In the genomic region with DNA sequence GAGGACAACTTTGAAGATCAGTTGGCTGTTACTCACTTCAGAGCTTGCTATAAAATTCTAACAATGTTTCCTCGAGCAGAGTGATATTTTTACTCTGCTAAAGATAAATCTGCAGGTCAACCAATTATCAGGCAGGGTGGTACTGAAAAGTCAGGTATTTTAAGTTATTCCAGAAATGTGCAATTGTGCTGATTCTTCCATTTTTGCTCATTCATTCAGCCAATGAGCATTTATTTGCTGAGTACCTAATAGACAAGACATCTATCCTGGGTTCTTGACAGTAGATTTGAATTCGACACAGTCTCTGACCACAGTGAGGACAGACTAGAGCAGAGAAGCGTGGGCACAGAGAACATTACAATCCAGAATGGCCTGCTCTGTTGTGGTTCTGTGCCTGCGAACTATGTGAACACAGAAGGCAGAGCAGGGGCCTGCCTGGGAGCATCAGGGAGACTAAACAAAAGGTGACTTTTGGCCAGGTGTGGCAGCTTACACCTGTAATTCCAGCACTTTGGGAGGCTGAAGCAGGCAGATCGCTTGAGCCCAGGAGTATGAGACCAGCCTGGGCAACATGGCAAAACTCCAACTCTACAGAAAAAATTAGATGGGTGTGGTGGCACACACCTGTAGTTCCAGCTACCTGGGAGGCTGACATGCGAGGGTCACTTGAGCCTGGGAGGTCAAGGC, we compare ENCODE assay signal across 25 cellular contexts. TPM values are rescaled to one million over a fixed set of nuclear protein-coding genes. Genes with fewer than 3 reads are reported as not detected.
A peak's percentile ranks its signal among the peaks of the same experiment; 100 is the strongest.
DNase-seq lines count a peak whose midpoint lies in the region; ATAC-seq and TF ChIP-seq lines count a peak whose summit lies in the region.
"Had no signal": no experiment of that assay in that cellular context is flagged by ENCODE, and none has a peak within 500 bp of the region (broad histone marks: within the 10 kb centered on the region; RNA-seq: fewer than 3 reads in every experiment).

No MANE protein-coding gene starts in this region.

- no peak overlapping the region for H3K27ac ChIP-seq in trophoblast cell (ENCODE audit: low read depth, low read length)
- no peak overlapping the region for H3K27ac ChIP-seq in osteoblast (ENCODE audit: low read depth, low read length)

- H2BK12ac ChIP-seq in trophoblast cell (ENCODE audit: low read length), result no peak overlapping the region

- DNase-seq in T-helper 17 cell (no peak), trophoblast cell (peak in 1 of 2 donors; percentile 66), type B pancreatic cell (ENCODE audit: extremely low spot score, unreplicated experiment) (no peak), NOMO-1 treated with DMSO at 0.1 percent for 48 hours (lab: John Stamatoyannopoulos, UW; ENCODE audit: unreplicated experiment) (no peak), GM20000 (ENCODE audit: low spot score) (no peak), osteoblast (ENCODE audit: insufficient read length, low spot score, missing footprints) (no peak)
- no peak for DNase-seq in effector memory CD8-positive, alpha-beta T cell
- DNase-seq: ACHN; BE2C; C1 segment of cervical spinal cord; CD4-positive, CD25-positive, alpha-beta regulatory T cell; CD8-positive, alpha-beta memory T cell; COR-L47; DMS 273 treated with DMSO at 0.1 percent for 48 hours; DMS53; DND-41; EL; GOT3; H7; HFFc6 had no signal

- H3K14ac ChIP-seq in trophoblast cell (ENCODE audit: low read length), result no peak overlapping the region

- H3K79me1 ChIP-seq in trophoblast cell (ENCODE audit: low read length), result no peaks in the 10 kb centered on the region

- H3K36me3 Mint-ChIP-seq in T-helper 17 cell (ENCODE audit: low read depth) (peaks cover 17% of the 10 kb centered on the region), type B pancreatic cell (peaks cover 37% of the 10 kb centered on the region)
- peaks cover 49% of the 10 kb centered on the region for H3K36me3 Mint-ChIP-seq in effector memory CD8-positive, alpha-beta T cell (ENCODE audit: insufficient read depth)

- no peaks in the 10 kb centered on the region for H3K9me3 ChIP-seq in T-helper 17 cell (ENCODE audit: control insufficient read depth, low read length, poor library complexity, severe bottlenecking)
- H3K9me3 ChIP-seq in trophoblast cell (ENCODE audit: insufficient read depth, low read depth, low read length), result no peaks in the 10 kb centered on the region
- H3K9me3 ChIP-seq in osteoblast (ENCODE audit: low read depth, low read length), result no peaks in the 10 kb centered on the region
- H3K9me3 ChIP-seq: BE2C had no signal

- H3K9ac ChIP-seq in trophoblast cell (ENCODE audit: low read length), result peak overlapping the region; percentile 40

- H3K27ac Mint-ChIP-seq in T-helper 17 cell (peak overlapping the region; percentile 67), type B pancreatic cell (peak overlapping the region; percentile 58)
- H3K27ac Mint-ChIP-seq in effector memory CD8-positive, alpha-beta T cell, result peak overlapping the region; percentile 55 to 62
- H3K27ac Mint-ChIP-seq: HFFc6, IgD-negative memory B cell had no signal

- H3K4me2 ChIP-seq in trophoblast cell (ENCODE audit: low read length) (no peak overlapping the region), osteoblast (ENCODE audit: insufficient read depth, low read length) (no peak overlapping the region)

- H2AFZ ChIP-seq in trophoblast cell (ENCODE audit: insufficient read depth, low read length, poor library complexity) (no peak overlapping the region), osteoblast (ENCODE audit: low read length) (no peak overlapping the region)

- ATAC-seq in T-helper 17 cell, result no peak
- no peak for ATAC-seq in effector memory CD8-positive, alpha-beta T cell (replicated peaks)
- ATAC-seq: GM12878, HCT116 had no signal

- H4K91ac ChIP-seq in trophoblast cell (ENCODE audit: low read depth, low read length), result no peak overlapping the region

- H3K4me1 ChIP-seq in trophoblast cell (ENCODE audit: control insufficient read depth in 1 of 2, insufficient read depth in 2 of 2, low read length in 2 of 2) (no peaks in the 10 kb centered on the region), osteoblast (ENCODE audit: insufficient read depth, low read length) (no peaks in the 10 kb centered on the region)
- H3K4me1 ChIP-seq: BE2C had no signal

- H2BK5ac ChIP-seq in trophoblast cell (ENCODE audit: low read depth, low read length, poor library complexity), result no peak overlapping the region

- H3K36me3 ChIP-seq in trophoblast cell (ENCODE audit: control insufficient read depth in 1 of 2, insufficient read depth in 2 of 2, low read length in 2 of 2), result peaks cover 5 to 10% of the 10 kb centered on the region in 2 experiments
- peaks cover 60% of the 10 kb centered on the region for H3K36me3 ChIP-seq in osteoblast (ENCODE audit: insufficient read depth, low read length)
- H3K36me3 ChIP-seq: BE2C had no signal

- H4K20me1 ChIP-seq in osteoblast (ENCODE audit: insufficient read depth, low read length), result no peaks in the 10 kb centered on the region

- no peak overlapping the region for H2AK5ac ChIP-seq in trophoblast cell (ENCODE audit: low read length)

- WGBS in trophoblast cell (ENCODE audit: extremely low coverage, insufficient coverage, insufficient read length), result no CpG with 5 or more reads among the region's 6 CpGs

- H3K18ac ChIP-seq in trophoblast cell (ENCODE audit: low read length), result no peak overlapping the region

- H3K79me2 ChIP-seq in trophoblast cell (ENCODE audit: control insufficient read depth, insufficient read depth, low read length, poor library complexity) (no peaks in the 10 kb centered on the region), osteoblast (ENCODE audit: insufficient read depth, low read length) (no peaks in the 10 kb centered on the region)

- H3K4me1 Mint-ChIP-seq in T-helper 17 cell (peaks cover 8% of the 10 kb centered on the region), type B pancreatic cell (ENCODE audit: unreplicated experiment) (peaks cover 16% of the 10 kb centered on the region)
- peaks cover 0 to 3% of the 10 kb centered on the region in 2 donors for H3K4me1 Mint-ChIP-seq in effector memory CD8-positive, alpha-beta T cell (ENCODE audit: low read depth in 2 of 2)

- no peak for TF ChIP-seq CTCF in type B pancreatic cell (conservative IDR thresholded peaks at IDR 0.05)
- no peak for TF ChIP-seq CTCF in GM20000 (IDR thresholded peaks at IDR 0.05; ENCODE audit: extremely low read depth, missing control alignments)
- TF ChIP-seq CTCF in osteoblast (IDR thresholded peaks at IDR 0.05; ENCODE audit: extremely low read depth, low read depth, low read length), result no peak

- H3K27me3 Mint-ChIP-seq in T-helper 17 cell, result no peaks in the 10 kb centered on the region
- H3K27me3 Mint-ChIP-seq in effector memory CD8-positive, alpha-beta T cell, result no peaks in the 10 kb centered on the region
- H3K27me3 Mint-ChIP-seq in type B pancreatic cell, result no peaks in the 10 kb centered on the region
- H3K27me3 Mint-ChIP-seq: CD4-positive, CD25-positive, alpha-beta regulatory T cell; CD8-positive, alpha-beta memory T cell; IgD-negative memory B cell had no signal

- no peak overlapping the region for H4K12ac ChIP-seq in trophoblast cell (ENCODE audit: low read depth, low read length)

- H3K4me3 Mint-ChIP-seq in T-helper 17 cell (no peak overlapping the region), type B pancreatic cell (no peak overlapping the region)
- no peak overlapping the region for H3K4me3 Mint-ChIP-seq in effector memory CD8-positive, alpha-beta T cell
- H3K4me3 Mint-ChIP-seq: CD4-positive, CD25-positive, alpha-beta regulatory T cell; CD8-positive, alpha-beta memory T cell; HFFc6; IgD-negative memory B cell had no signal

- H3K4me3 ChIP-seq in trophoblast cell (ENCODE audit: low read depth, low read length), result no peak overlapping the region
- no peak overlapping the region for H3K4me3 ChIP-seq in osteoblast (ENCODE audit: insufficient read depth, low read length)
- H3K4me3 ChIP-seq: GM12878 had no signal

- H3K4ac ChIP-seq in trophoblast cell (ENCODE audit: low read depth, low read length), result no peak overlapping the region

- H3K9me3 Mint-ChIP-seq in effector memory CD8-positive, alpha-beta T cell, result no peaks in the 10 kb centered on the region
- H3K9me3 Mint-ChIP-seq in type B pancreatic cell, result no peaks in the 10 kb centered on the region
- H3K9me3 Mint-ChIP-seq: CD4-positive, CD25-positive, alpha-beta regulatory T cell; CD8-positive, alpha-beta memory T cell; HFFc6; IgD-negative memory B cell had no signal

- no peak overlapping the region for H4K8ac ChIP-seq in trophoblast cell (ENCODE audit: low read depth, low read length)

- no peaks in the 10 kb centered on the region for H3K27me3 ChIP-seq in trophoblast cell (ENCODE audit: insufficient read depth, low read length)
- H3K27me3 ChIP-seq in osteoblast (ENCODE audit: insufficient read depth, low read length), result no peaks in the 10 kb centered on the region
- H3K27me3 ChIP-seq: BE2C had no signal

- no peak overlapping the region for H3K23ac ChIP-seq in trophoblast cell (ENCODE audit: low read length)

- no peak overlapping the region for H2BK120ac ChIP-seq in trophoblast cell (ENCODE audit: insufficient read depth, low read length, poor library complexity)

RNA-seq across cellular contexts. Expression of gene TPMT, which starts 14.8 kb away (rescaled TPM):
- total RNA-seq in T-helper 17 cell, result 1 to 10 TPM; 4.4 to 6.1 TPM
- polyA plus RNA-seq in trophoblast cell (2013), result 12.5 and 12.9 TPM in 2 replicates
- 12.8 and 19.2 TPM in 2 replicates for total RNA-seq in type B pancreatic cell (ENCODE audit: low replicate concordance)
- total RNA-seq in osteoblast, result 11.9 and 13.0 TPM in 2 replicates

RNA-seq across cellular contexts. Expression of gene KDM1B, which starts 15.1 kb away (rescaled TPM):
- total RNA-seq in T-helper 17 cell (1 to 10 TPM; 8.4 to 8.7 TPM), type B pancreatic cell (ENCODE audit: low replicate concordance) (20.7 and 22.4 TPM in 2 replicates), osteoblast (17.7 and 18.6 TPM in 2 replicates)
- 13.5 and 14.0 TPM in 2 replicates for polyA plus RNA-seq in trophoblast cell (2013)

RNA-seq across cellular contexts. Expression of gene NHLRC1, which starts 17.6 kb away (rescaled TPM):
- total RNA-seq in T-helper 17 cell (under 1 TPM; 0.13 to 0.37 TPM), type B pancreatic cell (ENCODE audit: low replicate concordance) (1.1 and 3.5 TPM in 2 replicates), osteoblast (2.4 and 2.9 TPM in 2 replicates)
- 0.12 and 0.15 TPM in 2 replicates for polyA plus RNA-seq in trophoblast cell (2013)
- total RNA-seq: A172, G401 had no signal
